11 cellular contexts compared by ENCODE assay signal in genomic region chr11:78397398-78397797, GRCh38. TPM values are rescaled to one million over a fixed set of nuclear protein-coding genes. Genes with fewer than 3 reads are reported as not detected.
DNase-seq lines count a peak whose midpoint lies in the region; ATAC-seq and TF ChIP-seq lines count a peak whose summit lies in the region.
"Had no signal": no experiment of that assay in that cellular context is flagged by ENCODE, and none has a peak within 500 bp of the region (broad histone marks: within the 10 kb centered on the region; RNA-seq: fewer than 3 reads in every experiment).

No MANE protein-coding gene starts in this region.

- no peaks in the 10 kb centered on the region for H3K36me3 Mint-ChIP-seq in activated naive CD8-positive, alpha-beta T cell treated with anti-CD3 and anti-CD28 coated beads, Interleukin-2, amount 10 ng/mL, durations not matched to agents 7 days and 5 days
- no peaks in the 10 kb centered on the region for H3K36me3 Mint-ChIP-seq in activated naive CD8-positive, alpha-beta T cell treated with anti-CD3 and anti-CD28 coated beads for 36 hours
- no peaks in the 10 kb centered on the region for H3K36me3 Mint-ChIP-seq in nephron progenitor cell (ENCODE audit: low read depth)

- no peaks in the 10 kb centered on the region for H3K27me3 ChIP-seq in Peyer's patch

- DNase-seq in activated naive CD8-positive, alpha-beta T cell treated with anti-CD3 and anti-CD28 coated beads, Interleukin-2, amount 10 ng/mL, durations not matched to agents 7 days and 5 days = no peak
- no peak for DNase-seq in activated naive CD8-positive, alpha-beta T cell treated with anti-CD3 and anti-CD28 coated beads for 36 hours
- DNase-seq in SK-MEL-5 (ENCODE audit: low read depth, low spot score) (peak; percentile 50), nephron progenitor cell (no peak), lower leg skin (ENCODE audit: low spot score in 2 of 2) (no peak), GM19240 (ENCODE audit: insufficient read length, low spot score) (no peak), Peyer's patch (no peak)
- DNase-seq: activated gamma-delta T cell, Kasumi-1, left ventricle myocardium inferior had no signal

- no peaks in the 10 kb centered on the region for H3K9me3 ChIP-seq in Peyer's patch
- H3K9me3 ChIP-seq: left ventricle myocardium inferior had no signal

- peaks cover 17% of the 10 kb centered on the region for H3K4me1 Mint-ChIP-seq in activated naive CD8-positive, alpha-beta T cell treated with anti-CD3 and anti-CD28 coated beads, Interleukin-2, amount 10 ng/mL, durations not matched to agents 7 days and 5 days
- peaks cover 2% of the 10 kb centered on the region for H3K4me1 Mint-ChIP-seq in activated naive CD8-positive, alpha-beta T cell treated with anti-CD3 and anti-CD28 coated beads for 36 hours
- H3K4me1 Mint-ChIP-seq in nephron progenitor cell = peaks cover 29% of the 10 kb centered on the region

- WGBS in lower leg skin, 2 donors = 83 to 93% methylated on average over 3 of the region's 3 CpGs

- peak; percentile 82 for ATAC-seq in activated naive CD8-positive, alpha-beta T cell treated with anti-CD3 and anti-CD28 coated beads, Interleukin-2, amount 10 ng/mL, durations not matched to agents 7 days and 5 days (ENCODE audit: low read depth)
- peak; percentile 54 for ATAC-seq in HG03066 (IDR thresholded peaks at IDR 0.05; ENCODE audit: low read depth, unreplicated experiment)

- peak overlapping the region; percentile 22 for H3K27ac Mint-ChIP-seq in activated naive CD8-positive, alpha-beta T cell treated with anti-CD3 and anti-CD28 coated beads, Interleukin-2, amount 10 ng/mL, durations not matched to agents 7 days and 5 days
- H3K27ac Mint-ChIP-seq in activated naive CD8-positive, alpha-beta T cell treated with anti-CD3 and anti-CD28 coated beads for 36 hours = no peak overlapping the region
- no peak overlapping the region for H3K27ac Mint-ChIP-seq in nephron progenitor cell

- TF ChIP-seq CTCF in nephron progenitor cell (IDR thresholded peaks at IDR 0.05) = no peak
- no peak for TF ChIP-seq CTCF in lower leg skin (IDR thresholded peaks at IDR 0.05)
- no peak for TF ChIP-seq CTCF in Peyer's patch (IDR thresholded peaks at IDR 0.05)

- H3K27me3 Mint-ChIP-seq in activated naive CD8-positive, alpha-beta T cell treated with anti-CD3 and anti-CD28 coated beads, Interleukin-2, amount 10 ng/mL, durations not matched to agents 7 days and 5 days = peaks cover 3% of the 10 kb centered on the region
- no peaks in the 10 kb centered on the region for H3K27me3 Mint-ChIP-seq in activated naive CD8-positive, alpha-beta T cell treated with anti-CD3 and anti-CD28 coated beads for 36 hours
- no peaks in the 10 kb centered on the region for H3K27me3 Mint-ChIP-seq in nephron progenitor cell (ENCODE audit: low read depth, poor library complexity)

- H3K9me3 Mint-ChIP-seq in activated naive CD8-positive, alpha-beta T cell treated with anti-CD3 and anti-CD28 coated beads, Interleukin-2, amount 10 ng/mL, durations not matched to agents 7 days and 5 days = no peaks in the 10 kb centered on the region
- no peaks in the 10 kb centered on the region for H3K9me3 Mint-ChIP-seq in activated naive CD8-positive, alpha-beta T cell treated with anti-CD3 and anti-CD28 coated beads for 36 hours
- no peaks in the 10 kb centered on the region for H3K9me3 Mint-ChIP-seq in nephron progenitor cell

- TF ChIP-seq POLR2A in lower leg skin (IDR thresholded peaks at IDR 0.05) (no peak), Peyer's patch (IDR thresholded peaks at IDR 0.05) (no peak)

- H3K4me3 Mint-ChIP-seq in activated naive CD8-positive, alpha-beta T cell treated with anti-CD3 and anti-CD28 coated beads, Interleukin-2, amount 10 ng/mL, durations not matched to agents 7 days and 5 days = no peak overlapping the region
- H3K4me3 Mint-ChIP-seq in activated naive CD8-positive, alpha-beta T cell treated with anti-CD3 and anti-CD28 coated beads for 36 hours = no peak overlapping the region
- no peak overlapping the region for H3K4me3 Mint-ChIP-seq in nephron progenitor cell

- no peaks in the 10 kb centered on the region for H3K36me3 ChIP-seq in Peyer's patch
- H3K36me3 ChIP-seq: left ventricle myocardium inferior had no signal

- H3K27ac ChIP-seq in Peyer's patch = no peak overlapping the region
- H3K27ac ChIP-seq: left ventricle myocardium inferior had no signal

- intact Hi-C loops in lower leg skin (cut with DNase I; ENCODE audit: low total_unique reads) = loop anchor here (10.0 kb wide), 1 partner anchor 913 kb away; no protein-coding TSS in a partner anchor

- POLR2A ChIA-PET in activated naive CD8-positive, alpha-beta T cell treated with anti-CD3 and anti-CD28 coated beads, Interleukin-2, amount 10 ng/mL, durations not matched to agents 7 days and 5 days (lab: Charles Lee) = interaction anchor here (0.6 to 1.0 kb wide), 2 partner anchors 66 to 159 kb away, joined by 3 read pairs; no protein-coding TSS in a partner anchor

- H3K4me3 ChIP-seq in lower leg skin (ENCODE audit: low read depth, poor library complexity, severe bottlenecking) = no peak overlapping the region
- H3K4me3 ChIP-seq in Peyer's patch = no peak overlapping the region
- H3K4me3 ChIP-seq: left ventricle myocardium inferior had no signal

- peaks cover 0 to 4% (median 0%) of the 10 kb centered on the region in 4 donors for H3K4me1 ChIP-seq in Peyer's patch

- in situ Hi-C loops in SK-MEL-5 (cut with HindIII; ENCODE audit: low pct_unique_long_range_greater_than_20kb, low sequenced_read_pairs) = no loop called here

RNA-seq across cellular contexts. Expression of gene GAB2, which starts 20.2 kb away (rescaled TPM):
- total RNA-seq in activated naive CD8-positive, alpha-beta T cell treated with anti-CD3 and anti-CD28 coated beads, Interleukin-2, amount 10 ng/mL, durations not matched to agents 7 days and 5 days = 1 to 10 TPM; 7.1 to 7.5 TPM
- under 1 TPM; 0.91 to 0.98 TPM for total RNA-seq in activated naive CD8-positive, alpha-beta T cell treated with anti-CD3 and anti-CD28 coated beads for 36 hours
- 38.9 and 42.3 TPM in 2 replicates for total RNA-seq in SK-MEL-5 (2014; rRNA removed; shearing (Covaris generic))
- polyA plus RNA-seq in SK-MEL-5 (2015; cell fraction: cytosol; rRNA removed) = 37.9 and 49.5 TPM in 2 replicates
- polyA plus RNA-seq in SK-MEL-5 (2015; cell fraction: nucleus; rRNA removed) = 37.2 and 45.8 TPM in 2 replicates
- total RNA-seq in lower leg skin (10 to 100 TPM; 22.5 to 32.8 (median 30.1) TPM), Peyer's patch (10 to 100 TPM; 14.0 to 41.3 (median 34.7) TPM)

Comparison
In these comparisons a context has a peak if more than half of its experiments do, and no peak if none do; other contexts are left out.
1. RNA of gene GAB2, which starts 20.2 kb away (total RNA-seq): 14.0 to 41.3 TPM in Peyer's patch, 38.9 to 42.3 TPM in SK-MEL-5, 22.5 to 32.8 TPM in lower leg skin and 7.1 to 7.5 TPM in activated naive CD8-positive, alpha-beta T cell treated with anti-CD3 and anti-CD28 coated beads, Interleukin-2, amount 10 ng/mL, durations not matched to agents 7 days and 5 days; 0.91 to 0.98 TPM in activated naive CD8-positive, alpha-beta T cell treated with anti-CD3 and anti-CD28 coated beads for 36 hours; every median in the first group is over 4 times any median in the second.